ENCODE assay signal across 15 cellular contexts in genomic region chr6:145727817-145728388, GRCh38.
"Had no signal": no experiment of that assay in that cellular context is flagged by ENCODE, and none has a peak within 500 bp of the region (broad histone marks: within the 10 kb centered on the region; RNA-seq: fewer than 3 reads in every experiment).

No MANE protein-coding gene starts in this region.

- H3K27ac Mint-ChIP-seq: activated naive CD4-positive, alpha-beta T cell treated with anti-CD3 and anti-CD28 coated beads for 36 hours; brain; nephron progenitor cell; stimulated activated memory B cell treated with anti-CD40 and anti-IgM and Interleukin-4, amounts not matched to agents 10 μg/mL and 1 μg/mL and 100 μg/mL, for 72 hours had no signal

- DNase-seq: activated CD4-positive, alpha-beta T cell treated with anti-CD3 and anti-CD28 coated beads for 1 hour; activated CD4-positive, alpha-beta T cell treated with anti-CD3 and anti-CD28 coated beads, Interleukin-2, amount 50 U/mL, for 48 hours; activated naive CD4-positive, alpha-beta T cell treated with anti-CD3 and anti-CD28 coated beads for 36 hours; central memory CD4-positive, alpha-beta T cell; erythroblast; kidney; midbrain; nephron progenitor cell; nucleus accumbens; stimulated activated CD4-positive, alpha-beta T cell treated with anti-CD3 and anti-CD28 coated beads, Interleukin-4, amount 100 ng/mL, for 24 hours; upper lobe of left lung had no signal

- H3K4me3 Mint-ChIP-seq: activated naive CD4-positive, alpha-beta T cell treated with anti-CD3 and anti-CD28 coated beads for 36 hours; brain; nephron progenitor cell; stimulated activated memory B cell treated with anti-CD40 and anti-IgM and Interleukin-4, amounts not matched to agents 10 μg/mL and 1 μg/mL and 100 μg/mL, for 72 hours had no signal

- ATAC-seq: left lobe of liver; sciatic nerve; stimulated activated memory B cell treated with anti-CD40 and anti-IgM and Interleukin-4, amounts not matched to agents 10 μg/mL and 1 μg/mL and 100 μg/mL, for 72 hours had no signal

- H3K27me3 Mint-ChIP-seq: brain; stimulated activated memory B cell treated with anti-CD40 and anti-IgM and Interleukin-4, amounts not matched to agents 10 μg/mL and 1 μg/mL and 100 μg/mL, for 72 hours had no signal
